9 cellular contexts compared by ENCODE assay signal in the genomic region with DNA sequence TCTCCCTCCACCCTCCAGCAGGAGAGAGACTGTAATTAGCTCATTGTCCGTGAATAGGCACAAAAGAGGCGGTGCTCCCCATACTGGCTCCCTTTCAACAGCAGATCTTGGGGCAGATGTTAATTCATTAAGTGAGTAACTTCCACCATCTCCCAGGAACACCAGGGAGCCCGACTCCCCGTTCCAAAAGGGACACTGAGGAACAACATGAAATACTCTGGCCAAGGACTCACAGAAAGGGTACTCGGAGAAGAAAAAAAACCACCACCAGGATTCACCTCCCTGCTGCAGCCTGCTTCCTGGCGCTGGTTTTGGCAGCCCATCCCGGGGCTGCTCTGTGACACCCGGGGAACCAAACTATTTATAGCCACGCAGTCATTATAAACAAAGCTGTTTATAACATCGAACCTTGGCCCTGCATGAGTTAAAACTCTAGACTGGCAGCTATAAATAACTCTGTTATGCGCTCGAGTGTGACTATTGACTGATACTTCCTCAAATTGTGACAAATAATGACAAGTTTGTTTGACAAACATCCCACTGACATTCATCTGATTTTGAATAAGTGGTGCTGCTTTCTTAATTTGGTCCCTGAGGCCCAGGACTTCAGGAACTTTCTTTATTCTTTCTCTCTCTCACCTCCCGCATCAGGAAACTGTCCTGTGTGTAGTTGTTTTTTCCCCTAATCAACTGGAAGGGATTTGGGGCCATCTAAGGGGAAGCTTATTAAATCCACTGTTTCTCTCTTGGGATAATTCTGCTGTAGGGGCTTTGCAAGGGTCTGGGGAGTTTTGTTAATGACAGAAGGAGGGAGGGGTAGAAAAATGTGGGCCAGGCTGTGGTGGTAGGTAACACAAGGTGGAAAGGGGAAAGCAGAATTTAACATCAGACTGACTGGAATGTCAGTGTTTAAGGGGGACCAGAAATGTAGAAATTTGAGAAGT.
DNase-seq lines count a peak whose midpoint lies in the region; ATAC-seq, FAIRE-seq and TF ChIP-seq lines count a peak whose summit lies in the region.
"Had no signal": no experiment of that assay in that cellular context is flagged by ENCODE, and none has a peak within 500 bp of the region (broad histone marks: within the 10 kb centered on the region; RNA-seq: fewer than 3 reads in every experiment).

No MANE protein-coding gene starts in this region.

- POLR2A ChIA-PET in activated CD8-positive, alpha-beta T cell treated with anti-CD3 and anti-CD28 coated beads for 36 hours (lab: Charles Lee) = interaction anchor here (0.5 to 1.1 kb wide), 4 partner anchors 11 to 806 kb away, joined by 3 to 4 read pairs (median 3); no protein-coding TSS in a partner anchor

- in situ Hi-C loops in G401 (cut with HindIII; ENCODE audit: low sequenced_read_pairs) = no loop called here

- DNase-seq in G401 (ENCODE audit: low spot score) (peak; percentile 72), M059J (ENCODE audit: low read depth) (peak; percentile 71), hepatic stellate cell (ENCODE audit: low spot score) (peak; percentile 40), testis (peak; percentile 24), vagina (ENCODE audit: extremely low spot score in 2 of 2) (no peak), D721Med (ENCODE audit: insufficient read length, low spot score) (no peak)
- DNase-seq in activated naive CD8-positive, alpha-beta T cell treated with anti-CD3 and anti-CD28 coated beads for 36 hours = no peak
- DNase-seq in activated CD8-positive, alpha-beta T cell treated with anti-CD3 and anti-CD28 coated beads for 36 hours = no peak
- DNase-seq: upper lobe of left lung had no signal

- no peaks in the 10 kb centered on the region for H3K9me3 ChIP-seq in testis
- no peaks in the 10 kb centered on the region for H3K9me3 ChIP-seq in vagina
- H3K9me3 ChIP-seq: upper lobe of left lung had no signal

- H3K4me3 Mint-ChIP-seq in activated naive CD8-positive, alpha-beta T cell treated with anti-CD3 and anti-CD28 coated beads for 36 hours = no peak overlapping the region
- no peak overlapping the region for H3K4me3 Mint-ChIP-seq in activated CD8-positive, alpha-beta T cell treated with anti-CD3 and anti-CD28 coated beads for 36 hours

- H3K27me3 ChIP-seq in testis = no peaks in the 10 kb centered on the region
- H3K27me3 ChIP-seq in vagina = no peaks in the 10 kb centered on the region
- H3K27me3 ChIP-seq: upper lobe of left lung had no signal

- FAIRE-seq in D721Med (lab: Jason Lieb, UNC) = no peak

- H3K4me1 Mint-ChIP-seq in activated naive CD8-positive, alpha-beta T cell treated with anti-CD3 and anti-CD28 coated beads for 36 hours = peaks cover 42% of the 10 kb centered on the region
- H3K4me1 Mint-ChIP-seq in activated CD8-positive, alpha-beta T cell treated with anti-CD3 and anti-CD28 coated beads for 36 hours (ENCODE audit: low read depth) = peaks cover 52% of the 10 kb centered on the region

- no peaks in the 10 kb centered on the region for H3K36me3 ChIP-seq in testis (ENCODE audit: low read depth, missing control alignments)
- H3K36me3 ChIP-seq in vagina = no peaks in the 10 kb centered on the region
- H3K36me3 ChIP-seq: upper lobe of left lung had no signal

- no peak for TF ChIP-seq CTCF in testis (IDR thresholded peaks at IDR 0.05)
- TF ChIP-seq CTCF in activated CD8-positive, alpha-beta T cell treated with anti-CD3 and anti-CD28 coated beads for 36 hours (IDR thresholded peaks at IDR 0.05) = no peak
- no peak for TF ChIP-seq CTCF in vagina (IDR thresholded peaks at IDR 0.05)
- no peak for TF ChIP-seq CTCF in D721Med (IDR thresholded peaks at IDR 0.05; ENCODE audit: insufficient read depth, missing control alignments)

- H3K36me3 Mint-ChIP-seq in activated naive CD8-positive, alpha-beta T cell treated with anti-CD3 and anti-CD28 coated beads for 36 hours = no peaks in the 10 kb centered on the region
- H3K36me3 Mint-ChIP-seq in activated CD8-positive, alpha-beta T cell treated with anti-CD3 and anti-CD28 coated beads for 36 hours (ENCODE audit: low read depth) = no peaks in the 10 kb centered on the region

- CTCF ChIA-PET in activated CD8-positive, alpha-beta T cell treated with anti-CD3 and anti-CD28 coated beads for 36 hours (lab: Charles Lee) = interaction anchor here (0.7 to 0.9 kb wide), 2 partner anchors 15 to 1064 kb away, joined by 3 read pairs; partner anchors contain the start of gene SIRT5

- H3K9me3 Mint-ChIP-seq in activated naive CD8-positive, alpha-beta T cell treated with anti-CD3 and anti-CD28 coated beads for 36 hours = no peaks in the 10 kb centered on the region
- no peaks in the 10 kb centered on the region for H3K9me3 Mint-ChIP-seq in activated CD8-positive, alpha-beta T cell treated with anti-CD3 and anti-CD28 coated beads for 36 hours

- no peak for ATAC-seq in activated CD8-positive, alpha-beta T cell treated with anti-CD3 and anti-CD28 coated beads for 36 hours

- intact Hi-C loops in testis (cut with DNase I; ENCODE audit: low total_unique reads) = no loop called here
- intact Hi-C loops in activated CD8-positive, alpha-beta T cell treated with anti-CD3 and anti-CD28 coated beads for 36 hours (cut with micrococcal nuclease) = no loop called here
- intact Hi-C loops in vagina (cut with DNase I) = no loop called here

- H3K4me3 ChIP-seq in testis (no peak overlapping the region), vagina (peak overlapping the region in 1 of 2 donors; percentile 11)

- peaks cover 3% of the 10 kb centered on the region for H3K27me3 Mint-ChIP-seq in activated naive CD8-positive, alpha-beta T cell treated with anti-CD3 and anti-CD28 coated beads for 36 hours
- no peaks in the 10 kb centered on the region for H3K27me3 Mint-ChIP-seq in activated CD8-positive, alpha-beta T cell treated with anti-CD3 and anti-CD28 coated beads for 36 hours

- H3K27ac Mint-ChIP-seq in activated naive CD8-positive, alpha-beta T cell treated with anti-CD3 and anti-CD28 coated beads for 36 hours = peak overlapping the region; percentile 23
- H3K27ac Mint-ChIP-seq in activated CD8-positive, alpha-beta T cell treated with anti-CD3 and anti-CD28 coated beads for 36 hours = no peak overlapping the region

- H3K4me1 ChIP-seq in testis = peaks cover 7% of the 10 kb centered on the region
- peaks cover 13% of the 10 kb centered on the region for H3K4me1 ChIP-seq in vagina

- WGBS in testis, 2 donors = 23 to 40% methylated on average over 13 of the region's 13 CpGs

- no peak for TF ChIP-seq POLR2A in testis (IDR thresholded peaks at IDR 0.05)
- no peak for TF ChIP-seq POLR2A in vagina (IDR thresholded peaks at IDR 0.05)

- H3K27ac ChIP-seq in testis (no peak overlapping the region), vagina (no peak overlapping the region)
- H3K27ac ChIP-seq: upper lobe of left lung had no signal

Comparison
In these comparisons a context has a peak if more than half of its experiments do, and no peak if none do; other contexts are left out.
1. DNase-seq: peak in G401 (single experiment), M059J (single experiment), hepatic stellate cell (single experiment) and testis (single experiment); none in activated naive CD8-positive, alpha-beta T cell treated with anti-CD3 and anti-CD28 coated beads for 36 hours (single experiment), activated CD8-positive, alpha-beta T cell treated with anti-CD3 and anti-CD28 coated beads for 36 hours (single experiment), vagina (0 of 2) and D721Med (single experiment).